16 cellular contexts compared by ENCODE assay signal in the genomic region with DNA sequence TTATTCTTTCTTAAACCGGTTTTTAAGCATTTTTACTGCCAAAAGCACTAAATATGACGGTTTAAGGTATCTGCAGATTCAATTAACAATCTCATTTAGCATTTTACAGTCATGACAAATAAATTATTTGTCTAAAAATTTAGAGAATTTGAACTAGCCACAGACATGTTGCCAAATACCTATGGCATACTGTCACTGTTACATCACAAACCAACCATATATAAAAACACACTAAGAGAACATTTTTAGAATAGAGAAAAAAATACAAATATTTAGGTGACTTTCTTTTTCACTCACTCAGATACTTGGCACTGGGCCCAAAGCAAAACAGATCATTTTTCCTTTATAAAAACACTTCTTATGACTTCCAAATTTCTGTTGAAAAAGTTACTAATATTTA.
DNase-seq lines count a peak whose midpoint lies in the region; TF ChIP-seq lines count a peak whose summit lies in the region.
"Had no signal": no experiment of that assay in that cellular context is flagged by ENCODE, and none has a peak within 500 bp of the region (broad histone marks: within the 10 kb centered on the region; RNA-seq: fewer than 3 reads in every experiment).

No MANE protein-coding gene starts in this region.

- H3K4me1 ChIP-seq in GM23248 (ENCODE audit: insufficient read depth): peaks cover 42% of the 10 kb centered on the region
- H3K4me1 ChIP-seq in SK-N-SH (ENCODE audit: control insufficient read depth in 1 of 2, insufficient read depth in 2 of 2, low read depth in 1 of 2, low read length in 1 of 2): peaks cover 0 to 21% of the 10 kb centered on the region in 2 experiments; a peak in 2 of 4 replicates
- no peaks in the 10 kb centered on the region for H3K4me1 ChIP-seq in smooth muscle cell (ENCODE audit: low read depth)
- no peaks in the 10 kb centered on the region for H3K4me1 ChIP-seq in stomach
- 0 out of 2 replicates have a peak, but pooled peaks cover 2% of the 10 kb centered on the region for H3K4me1 ChIP-seq in HAP-1

- H3K27me3 ChIP-seq in GM23248 (replicated peaks; ENCODE audit: insufficient read depth) (no peaks in the 10 kb centered on the region), SK-N-SH (ENCODE audit: insufficient read depth) (no peaks in the 10 kb centered on the region), smooth muscle cell (ENCODE audit: low read depth) (no peaks in the 10 kb centered on the region), stomach (no peaks in the 10 kb centered on the region), HAP-1 (ENCODE audit: low read depth) (no peaks in the 10 kb centered on the region)
- H3K27me3 ChIP-seq: tibial artery had no signal

- intact Hi-C loops in stomach (cut with DNase I; ENCODE audit: low total_unique reads): no loop called here
- intact Hi-C loops in activated CD4-positive, alpha-beta memory T cell treated with anti-CD3 and anti-CD28 coated beads for 36 hours (cut with micrococcal nuclease): no loop called here

- H2AFZ ChIP-seq in GM23248 (0 out of 2 replicates have a peak overlapping the region, but pooled peaks have one; percentile 4), SK-N-SH (ENCODE audit: low read depth) (no peak overlapping the region), smooth muscle cell (ENCODE audit: low read depth) (no peak overlapping the region)

- H3K4me1 Mint-ChIP-seq in activated CD4-positive, alpha-beta memory T cell treated with anti-CD3 and anti-CD28 coated beads for 36 hours (ENCODE audit: low read depth): no peaks in the 10 kb centered on the region
- H3K4me1 Mint-ChIP-seq: naive thymus-derived CD8-positive, alpha-beta T cell had no signal

- TF ChIP-seq POLR2A in stomach (IDR thresholded peaks at IDR 0.05): no peak

- H3K9ac ChIP-seq in GM23248 (no peak overlapping the region), SK-N-SH (no peak overlapping the region), smooth muscle cell (ENCODE audit: low read depth) (peak overlapping the region; percentile 7)

- H4K20me1 ChIP-seq in GM23248 (ENCODE audit: insufficient read depth): no peaks in the 10 kb centered on the region
- no peaks in the 10 kb centered on the region for H4K20me1 ChIP-seq in SK-N-SH (ENCODE audit: insufficient read depth)
- H4K20me1 ChIP-seq in smooth muscle cell (ENCODE audit: low read depth): no peaks in the 10 kb centered on the region

- H3K27ac Mint-ChIP-seq in activated CD4-positive, alpha-beta memory T cell treated with anti-CD3 and anti-CD28 coated beads for 36 hours: no peak overlapping the region
- H3K27ac Mint-ChIP-seq: naive thymus-derived CD8-positive, alpha-beta T cell had no signal

- H3K36me3 Mint-ChIP-seq in activated CD4-positive, alpha-beta memory T cell treated with anti-CD3 and anti-CD28 coated beads for 36 hours: no peaks in the 10 kb centered on the region
- H3K36me3 Mint-ChIP-seq: naive thymus-derived CD8-positive, alpha-beta T cell had no signal

- TF ChIP-seq EP300 in SK-N-SH (IDR thresholded peaks at IDR 0.05; ENCODE audit: borderline replicate concordance in 1 of 2, low read depth in 1 of 2, low read length in 1 of 2): no peak; a peak in 1 of 4 replicates
- TF ChIP-seq EP300 in stomach (IDR thresholded peaks at IDR 0.05): no peak

- H3K36me3 ChIP-seq in GM23248 (ENCODE audit: low read depth) (no peaks in the 10 kb centered on the region), SK-N-SH (replicated peaks in 1 of 2; ENCODE audit: control insufficient read depth in 1 of 2, insufficient read depth in 2 of 2, low read length in 1 of 2) (no peaks in the 10 kb centered on the region), smooth muscle cell (ENCODE audit: low read depth) (no peaks in the 10 kb centered on the region), stomach (no peaks in the 10 kb centered on the region), HAP-1 (replicated peaks) (no peaks in the 10 kb centered on the region)
- H3K36me3 ChIP-seq: tibial artery had no signal

- peak; percentile 64 for DNase-seq in GM23248
- no peak for DNase-seq in SK-N-SH
- peak; percentile 76 for DNase-seq in fibroblast of mammary gland (ENCODE audit: low read depth)
- no peak for DNase-seq in smooth muscle cell (lab: John Stamatoyannopoulos, UW; ENCODE audit: unreplicated experiment)
- DNase-seq in NK-92 treated with Interleukin-12 subunit alpha and Interleukin-12 subunit beta, amount 100 ng/mL, for 24 hours (lab: John Stamatoyannopoulos, UW): no peak
- DNase-seq in stomach: no peak
- DNase-seq in HAP-1 (ENCODE audit: low spot score in 2 of 2): no peak
- no peak for DNase-seq in activated CD4-positive, alpha-beta memory T cell treated with anti-CD3 and anti-CD28 coated beads for 36 hours
- DNase-seq: activated effector memory CD4-positive, alpha-beta T cell treated with anti-CD3 and anti-CD28 coated beads, Interleukin-2, amount 50 U/mL, for 16 hours; central memory CD4-positive, alpha-beta T cell; left ventricle myocardium superior; naive thymus-derived CD8-positive, alpha-beta T cell; NCI-H1092 treated with DMSO at 0.1 percent for 48 hours; NCI-H345; stimulated activated CD4-positive, alpha-beta T cell treated with anti-CD3 and anti-CD28 coated beads, Interleukin-4, amount 100 ng/mL, for 1 hour; tibial artery had no signal

- H3K9me2 ChIP-seq in GM23248 (ENCODE audit: insufficient read depth) (no peaks in the 10 kb centered on the region), SK-N-SH (no peaks in the 10 kb centered on the region)

- WGBS in GM23248 (ENCODE audit: low coverage in 1 of 2, low lambda C conversion rate in 2 of 2, missing lambda C conversion rate in 2 of 2), 2 experiments: 24 to 28% methylated on average over 2 of the region's 2 CpGs
- 10% methylated on average over 2 of the region's 2 CpGs for WGBS in SK-N-SH (ENCODE audit: low lambda C conversion rate)
- 68% methylated on average over 2 of the region's 2 CpGs for WGBS in smooth muscle cell (ENCODE audit: low lambda C conversion rate)
- WGBS in stomach, 5 donors: 41 to 59% (median 55%) methylated on average over 2 of the region's 2 CpGs

- TF ChIP-seq CTCF in SK-N-SH (IDR thresholded peaks at IDR 0.05) (no peak), fibroblast of mammary gland (conservative IDR thresholded peaks at IDR 0.05; ENCODE audit: control insufficient read depth, insufficient read depth, low read depth, low read length) (no peak), smooth muscle cell (IDR thresholded peaks at IDR 0.05; ENCODE audit: borderline replicate concordance, insufficient read depth, poor library complexity, severe bottlenecking) (no peak), stomach (IDR thresholded peaks at IDR 0.05) (no peak)

- peaks cover 8% of the 10 kb centered on the region for H3K9me3 Mint-ChIP-seq in activated CD4-positive, alpha-beta memory T cell treated with anti-CD3 and anti-CD28 coated beads for 36 hours

- H3K4me3 Mint-ChIP-seq in activated CD4-positive, alpha-beta memory T cell treated with anti-CD3 and anti-CD28 coated beads for 36 hours: no peak overlapping the region
- H3K4me3 Mint-ChIP-seq: naive thymus-derived CD8-positive, alpha-beta T cell had no signal

- no peaks in the 10 kb centered on the region for H3K9me3 ChIP-seq in GM23248 (ENCODE audit: low read depth)
- H3K9me3 ChIP-seq in SK-N-SH: no peaks in the 10 kb centered on the region
- no peaks in the 10 kb centered on the region for H3K9me3 ChIP-seq in smooth muscle cell (replicated peaks; ENCODE audit: low read depth)
- H3K9me3 ChIP-seq in stomach: no peaks in the 10 kb centered on the region
- H3K9me3 ChIP-seq in HAP-1: no peaks in the 10 kb centered on the region
- H3K9me3 ChIP-seq: tibial artery had no signal

- H3K4me3 ChIP-seq in GM23248 (peak overlapping the region; percentile 56), SK-N-SH (ENCODE audit: low read depth in 2 of 2, low read length in 1 of 2) (no peak overlapping the region), fibroblast of mammary gland (ENCODE audit: control insufficient read depth, low read depth, low read length) (no peak overlapping the region), smooth muscle cell (no peak overlapping the region), stomach (no peak overlapping the region), HAP-1 (no peak overlapping the region)
- H3K4me3 ChIP-seq: tibial artery had no signal

- no peaks in the 10 kb centered on the region for H3K79me2 ChIP-seq in GM23248 (ENCODE audit: insufficient read depth)
- H3K79me2 ChIP-seq in SK-N-SH (ENCODE audit: insufficient read depth): no peaks in the 10 kb centered on the region
- H3K79me2 ChIP-seq in smooth muscle cell (ENCODE audit: low read depth): no peaks in the 10 kb centered on the region

- H3K27ac ChIP-seq in GM23248 (peak overlapping the region; percentile 46), SK-N-SH (ENCODE audit: low read depth in 2 of 2, low read length in 1 of 2) (no peak overlapping the region), smooth muscle cell (ENCODE audit: low read depth) (peak overlapping the region; percentile 55), stomach (no peak overlapping the region)
- H3K27ac ChIP-seq: tibial artery had no signal

- H3K27me3 Mint-ChIP-seq in activated CD4-positive, alpha-beta memory T cell treated with anti-CD3 and anti-CD28 coated beads for 36 hours: no peaks in the 10 kb centered on the region
- H3K27me3 Mint-ChIP-seq: naive thymus-derived CD8-positive, alpha-beta T cell had no signal

- peaks cover 33% of the 10 kb centered on the region for H3F3A ChIP-seq in GM23248 (ENCODE audit: insufficient read depth)
- peaks cover 5% of the 10 kb centered on the region for H3F3A ChIP-seq in SK-N-SH (replicated peaks; ENCODE audit: insufficient read depth)
- H3F3A ChIP-seq in smooth muscle cell (ENCODE audit: low read depth): no peaks in the 10 kb centered on the region

- CTCF ChIA-PET in SK-N-SH (lab: Yijun Ruan, JAX): interaction anchor here (1.6 kb wide), 1 partner anchor 231 kb away, joined by 3 read pairs; no protein-coding TSS in a partner anchor
- CTCF ChIA-PET in activated CD4-positive, alpha-beta memory T cell treated with anti-CD3 and anti-CD28 coated beads for 36 hours (lab: Charles Lee): no interaction called here

- TF ChIP-seq RAD21 in SK-N-SH (IDR thresholded peaks at IDR 0.05; ENCODE audit: low read length): no peak

- H3K4me2 ChIP-seq in GM23248 (ENCODE audit: unreplicated experiment) (peak overlapping the region; percentile 83), SK-N-SH (no peak overlapping the region), smooth muscle cell (peak overlapping the region; percentile 23)

- POLR2A ChIA-PET in SK-N-SH (lab: Yijun Ruan, JAX): no interaction called here
- POLR2A ChIA-PET in activated CD4-positive, alpha-beta memory T cell treated with anti-CD3 and anti-CD28 coated beads for 36 hours (lab: Charles Lee): no interaction called here

- in situ Hi-C loops in GM23248 (cut with MboI): no loop called here
- in situ Hi-C loops in HAP-1 (cut with MboI; ENCODE audit: low sequenced_read_pairs): no loop called here

TF ChIP-seq in SK-N-SH, 30 proteins besides CTCF, POLR2A, EP300 and RAD21 (continues in another document):
- peak; percentile 35; the same call in 1 of the 2 replicates for TF ChIP-seq TEAD4 (IDR thresholded peaks at IDR 0.05; ENCODE audit: borderline replicate concordance, insufficient read depth)
- TF ChIP-seq JUND (IDR thresholded peaks at IDR 0.05): 0 out of 2 replicates have a peak, but pooled peaks have one; percentile 32
- TF ChIP-seq SIN3A (IDR thresholded peaks at IDR 0.05; ENCODE audit: borderline replicate concordance, low read depth, low read length): no peak
- TF ChIP-seq NFIC (IDR thresholded peaks at IDR 0.05; ENCODE audit: borderline replicate concordance): peak; percentile 49; the same call in 1 of the 2 replicates

Comparison
In these comparisons a context has a peak if more than half of its experiments do, and no peak if none do; other contexts are left out.
1. DNase-seq: peak in GM23248 (single experiment) and fibroblast of mammary gland (single experiment); none in SK-N-SH (single experiment), smooth muscle cell (single experiment), NK-92 treated with Interleukin-12 subunit alpha and Interleukin-12 subunit beta, amount 100 ng/mL, for 24 hours (single experiment), stomach (single experiment), HAP-1 (0 of 2) and activated CD4-positive, alpha-beta memory T cell treated with anti-CD3 and anti-CD28 coated beads for 36 hours (single experiment).
2. H3K27ac ChIP-seq: peak in GM23248 (single experiment) and smooth muscle cell (single experiment); none in SK-N-SH (0 of 2) and stomach (0 of 5).